ENCODE assay signal across 15 cellular contexts in genomic region chr4:61195064-61195463, GRCh38. TPM values are rescaled to one million over a fixed set of nuclear protein-coding genes. Genes with fewer than 3 reads are reported as not detected.
"Had no signal": no experiment of that assay in that cellular context is flagged by ENCODE, and none has a peak within 500 bp of the region (broad histone marks: within the 10 kb centered on the region; RNA-seq: fewer than 3 reads in every experiment).

No MANE protein-coding gene starts in this region.

- H3K4me3 Mint-ChIP-seq: natural killer cell, neural crest cell had no signal

- H3K4me3 ChIP-seq: colonic mucosa, heart left ventricle, right atrium auricular region, sigmoid colon, skin epidermis had no signal

- DNase-seq: colonic mucosa; dermis blood vessel endothelial cell; erythroblast; foreskin melanocyte; heart left ventricle; hippocampal formation; mammary epithelial cell; natural killer cell; posterior cingulate gyrus; sigmoid colon; stimulated activated CD4-positive, alpha-beta T cell treated with anti-CD3 and anti-CD28 coated beads, Interleukin-12 subunit alpha, Interleukin-12 subunit beta, amount 100 ng/mL, for 4 hours; stimulated activated naive CD4-positive, alpha-beta T cell had no signal

- H3K9me3 Mint-ChIP-seq: neural crest cell had no signal

- H3K27ac Mint-ChIP-seq: natural killer cell had no signal

- H3K4me1 Mint-ChIP-seq: natural killer cell had no signal

RNA-seq across cellular contexts. Expression of gene ADGRL3, which starts 5.1 kb away (rescaled TPM):
- total RNA-seq: natural killer cell had no signal
